Comparison of ENCODE assay signal across 16 cellular contexts in the genomic region with DNA sequence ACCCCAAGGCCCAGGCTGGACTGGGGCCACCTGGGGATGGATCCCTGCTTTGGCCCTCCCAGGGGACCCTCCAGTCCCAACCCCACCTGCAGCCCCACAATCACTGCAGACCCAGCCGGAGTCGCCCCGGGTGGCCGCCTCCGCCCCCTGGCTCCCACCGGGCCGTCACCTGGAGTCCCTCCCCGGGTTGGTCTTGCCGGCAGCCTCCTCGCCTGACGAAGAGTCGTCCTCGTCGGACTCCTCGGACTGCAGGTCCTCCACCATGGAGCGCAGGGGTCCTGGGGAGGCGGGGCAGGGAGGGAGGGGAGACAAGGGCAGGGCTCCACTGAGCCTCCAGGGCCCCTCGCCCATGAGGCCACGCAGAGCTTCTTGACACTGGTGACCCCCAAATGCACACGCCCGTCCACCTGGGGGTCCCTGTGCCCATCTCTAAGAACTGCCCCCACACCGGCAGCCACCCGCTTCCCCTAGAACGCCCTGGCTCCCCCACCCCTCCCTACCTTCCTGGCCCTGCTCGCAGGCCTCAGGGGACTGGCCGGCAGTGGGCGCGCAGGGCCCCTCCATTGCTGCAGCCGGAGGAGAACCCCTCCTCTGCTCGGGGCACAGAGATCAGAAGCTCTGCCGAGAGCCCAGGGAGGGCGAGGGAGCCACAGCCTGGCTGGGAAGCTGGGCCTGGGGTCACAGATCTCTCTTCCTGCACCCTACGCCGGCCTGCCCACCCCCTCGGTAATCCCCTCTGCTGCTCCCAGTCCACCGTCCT.
DNase-seq lines count a peak whose midpoint lies in the region; ATAC-seq, FAIRE-seq and TF ChIP-seq lines count a peak whose summit lies in the region.
"Had no signal": no experiment of that assay in that cellular context is flagged by ENCODE, and none has a peak within 500 bp of the region (broad histone marks: within the 10 kb centered on the region; RNA-seq: fewer than 3 reads in every experiment).

No MANE protein-coding gene starts in this region.

- no peaks in the 10 kb centered on the region for H4K20me1 ChIP-seq in OCI-LY7 (ENCODE audit: insufficient read depth, low read length)

- no peaks in the 10 kb centered on the region for H3K27me3 Mint-ChIP-seq in WTC11 (ENCODE audit: low read depth)
- H3K27me3 Mint-ChIP-seq: activated CD4-positive, alpha-beta T cell treated with anti-CD3 and anti-CD28 coated beads for 36 hours had no signal

- no peak overlapping the region for H3K4me3 ChIP-seq in trophoblast cell (ENCODE audit: low read depth, low read length)
- H3K4me3 ChIP-seq in OCI-LY7 (ENCODE audit: low read depth, low read length, poor library complexity, severe bottlenecking), result no peak overlapping the region

- H3K9me3 ChIP-seq in ES-I3 (ENCODE audit: control insufficient read depth, insufficient read depth, low read length) (no peaks in the 10 kb centered on the region), trophoblast cell (ENCODE audit: insufficient read depth, low read depth, low read length) (no peaks in the 10 kb centered on the region), OCI-LY7 (ENCODE audit: low read length) (no peaks in the 10 kb centered on the region)

- H2BK120ac ChIP-seq in trophoblast cell (ENCODE audit: insufficient read depth, low read length, poor library complexity), result peak overlapping the region; percentile 92

- peak overlapping the region; percentile 64 for H4K12ac ChIP-seq in trophoblast cell (ENCODE audit: low read depth, low read length)

- no peaks in the 10 kb centered on the region for H3K9me2 ChIP-seq in OCI-LY7 (ENCODE audit: insufficient read depth, low read length)

- BruUV-seq in OCI-LY7 (replicated peaks; lab: Mats Ljungman, UMichigan), result no TSS peak

- ATAC-seq in WTC11, result no peak
- ATAC-seq: activated CD4-positive, alpha-beta T cell treated with anti-CD3 and anti-CD28 coated beads for 36 hours had no signal

- in situ Hi-C loops in GM13977 (cut with MboI; ENCODE audit: low pct_unique_long_range_greater_than_20kb, low sequenced_read_pairs, unreplicated experiment), result no loop called here

- no peak overlapping the region for H3K4me3 Mint-ChIP-seq in WTC11
- H3K4me3 Mint-ChIP-seq: activated CD4-positive, alpha-beta T cell treated with anti-CD3 and anti-CD28 coated beads for 36 hours had no signal

- peak overlapping the region; percentile 74; the same call in 1 of the 2 replicates for H3K27ac Mint-ChIP-seq in WTC11
- H3K27ac Mint-ChIP-seq: activated CD4-positive, alpha-beta T cell treated with anti-CD3 and anti-CD28 coated beads for 36 hours had no signal

- H2BK5ac ChIP-seq in trophoblast cell (ENCODE audit: low read depth, low read length, poor library complexity), result peak overlapping the region; percentile 90

- peak overlapping the region; percentile 50 for H3K4me2 ChIP-seq in trophoblast cell (ENCODE audit: low read length)
- H3K4me2 ChIP-seq in OCI-LY7 (ENCODE audit: low read length), result no peak overlapping the region

- no peaks in the 10 kb centered on the region for H3K27me3 ChIP-seq in trophoblast cell (ENCODE audit: insufficient read depth, low read length)

- peak overlapping the region; percentile 86 for H3K18ac ChIP-seq in trophoblast cell (ENCODE audit: low read length)

- H3K79me1 ChIP-seq in trophoblast cell (ENCODE audit: low read length), result peaks cover 35% of the 10 kb centered on the region

- intact Hi-C loops in OCI-LY7 (cut with micrococcal nuclease; ENCODE audit: unreplicated experiment), result loop anchor here (5.0 kb wide), 1 partner anchor 86 kb away; no protein-coding TSS in a partner anchor

- H2AFZ ChIP-seq in trophoblast cell (ENCODE audit: insufficient read depth, low read length, poor library complexity) (peak overlapping the region; percentile 32), OCI-LY7 (ENCODE audit: low read length) (no peak overlapping the region)

- peak overlapping the region; percentile 51 for H3K4ac ChIP-seq in trophoblast cell (ENCODE audit: low read depth, low read length)

- no peaks in the 10 kb centered on the region for H3K9me3 Mint-ChIP-seq in WTC11

- peaks cover 11% of the 10 kb centered on the region for H3K79me2 ChIP-seq in trophoblast cell (ENCODE audit: control insufficient read depth, insufficient read depth, low read length, poor library complexity)
- H3K79me2 ChIP-seq in OCI-LY7 (ENCODE audit: insufficient read depth, low read depth, low read length), result no peaks in the 10 kb centered on the region

- H4K8ac ChIP-seq in trophoblast cell (ENCODE audit: low read depth, low read length), result peak overlapping the region; percentile 81

- H3K23ac ChIP-seq in trophoblast cell (ENCODE audit: low read length), result no peak overlapping the region

- peak overlapping the region; percentile 79 for H3K14ac ChIP-seq in trophoblast cell (ENCODE audit: low read length)

- peak overlapping the region; percentile 97 for H4K91ac ChIP-seq in trophoblast cell (ENCODE audit: low read depth, low read length)

- TF ChIP-seq POLR2A in H54 (IDR thresholded peaks at IDR 0.05; ENCODE audit: low read depth, low read length), result no peak

- POLR2A ChIA-PET in WTC11 (lab: Charles Lee), result no interaction called here
- POLR2A ChIA-PET in OCI-LY7 (lab: Charles Lee), result interaction anchor here (0.5 kb wide), 1 partner anchor 35 kb away, joined by 3 read pairs; no protein-coding TSS in a partner anchor

- peaks cover 5% of the 10 kb centered on the region; the same call in 1 of the 2 replicates for H3K36me3 Mint-ChIP-seq in WTC11

- peak overlapping the region; percentile 66 for H2BK12ac ChIP-seq in trophoblast cell (ENCODE audit: low read length)

- WGBS in trophoblast cell (ENCODE audit: extremely low coverage, insufficient coverage, insufficient read length), result no CpG with 5 or more reads among the region's 36 CpGs

- TF ChIP-seq CTCF in WTC11 (IDR thresholded peaks at IDR 0.05) (no peak), GM13977 (IDR thresholded peaks at IDR 0.05; ENCODE audit: extremely low read depth, insufficient read depth, missing control alignments) (no peak), OCI-LY7 (conservative IDR thresholded peaks at IDR 0.05; ENCODE audit: low read length) (no peak)

- no peak for FAIRE-seq in H54 (lab: Jason Lieb, UNC)
- FAIRE-seq: islet of Langerhans, urothelium cell line had no signal

- H3K4me1 ChIP-seq in ES-I3 (ENCODE audit: insufficient read depth, low read length) (peaks cover 13% of the 10 kb centered on the region; the same call in 1 of the 2 replicates), trophoblast cell (ENCODE audit: control insufficient read depth in 1 of 2, insufficient read depth in 2 of 2, low read length in 2 of 2) (peaks cover 31% of the 10 kb centered on the region in 2 experiments), OCI-LY7 (ENCODE audit: insufficient read depth, low read length, poor library complexity, severe bottlenecking) (no peaks in the 10 kb centered on the region)

- H3K27ac ChIP-seq in trophoblast cell (ENCODE audit: low read depth, low read length) (peak overlapping the region; percentile 44), OCI-LY7 (ENCODE audit: low read depth, low read length, poor library complexity, severe bottlenecking) (no peak overlapping the region)
- H3K27ac ChIP-seq: epithelial cell of prostate had no signal

- H3K9ac ChIP-seq in ES-I3 (ENCODE audit: low read depth, low read length), result peak overlapping the region; percentile 16; the same call in 1 of the 2 replicates
- no peak overlapping the region for H3K9ac ChIP-seq in trophoblast cell (ENCODE audit: low read length)

- H3K4me1 Mint-ChIP-seq in WTC11, result peaks cover 3% of the 10 kb centered on the region; the same call in 1 of the 2 replicates
- H3K4me1 Mint-ChIP-seq: activated CD4-positive, alpha-beta T cell treated with anti-CD3 and anti-CD28 coated beads for 36 hours had no signal

- peak overlapping the region; percentile 83 for H2AK5ac ChIP-seq in trophoblast cell (ENCODE audit: low read length)

- CTCF ChIA-PET in WTC11 (lab: Charles Lee), result interaction anchor here (1.7 kb wide), 1 partner anchor 10 kb away, joined by 5 read pairs; no protein-coding TSS in a partner anchor
- CTCF ChIA-PET in OCI-LY7 (lab: Charles Lee; ENCODE audit: unreplicated experiment), result no interaction called here

- DNase-seq in WTC11 (ENCODE audit: low spot score), result no peak
- peak; percentile 29 for DNase-seq in iPS-NIHi11 (ENCODE audit: low spot score)
- DNase-seq in trophoblast cell, result no peak
- no peak for DNase-seq in GM13977 (ENCODE audit: low spot score)
- DNase-seq in OCI-LY7 (ENCODE audit: low spot score), result no peak
- no peak for DNase-seq in cerebellum (ENCODE audit: low spot score)
- DNase-seq in H54 (ENCODE audit: insufficient read length, low spot score), result no peak
- DNase-seq: activated CD4-positive, alpha-beta T cell treated with anti-CD3 and anti-CD28 coated beads for 36 hours; cerebellar nuclear complex; NCI-H774; stimulated activated CD4-positive, alpha-beta T cell treated with anti-CD3 and anti-CD28 coated beads, Interleukin-4, amount 100 ng/mL, for 1 hour; T-helper 2 cell had no signal

- H3K36me3 ChIP-seq in ES-I3 (ENCODE audit: insufficient read depth, low read length) (no peaks in the 10 kb centered on the region), trophoblast cell (ENCODE audit: control insufficient read depth in 1 of 2, insufficient read depth in 2 of 2, low read length in 2 of 2) (peaks cover 54 to 68% of the 10 kb centered on the region in 2 experiments), OCI-LY7 (ENCODE audit: insufficient read depth, low read length) (peaks cover 11% of the 10 kb centered on the region; the same call in 1 of the 2 replicates)

TF ChIP-seq in WTC11, 78 proteins besides CTCF, POLR2A, EP300 and RAD21 (continues in another document):
- no peak for TF ChIP-seq ZNF121 (CRISPR knock-in tag; IDR thresholded peaks at IDR 0.05)
- TF ChIP-seq, protein P1, sequence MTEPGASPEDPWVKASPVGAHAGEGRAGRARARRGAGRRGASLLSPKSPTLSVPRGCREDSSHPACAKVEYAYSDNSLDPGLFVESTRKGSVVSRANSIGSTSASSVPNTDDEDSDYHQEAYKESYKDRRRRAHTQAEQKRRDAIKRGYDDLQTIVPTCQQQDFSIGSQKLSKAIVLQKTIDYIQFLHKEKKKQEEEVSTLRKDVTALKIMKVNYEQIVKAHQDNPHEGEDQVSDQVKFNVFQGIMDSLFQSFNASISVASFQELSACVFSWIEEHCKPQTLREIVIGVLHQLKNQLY (CRISPR knock-in tag; IDR thresholded peaks at IDR 0.05), result no peak
- TF ChIP-seq, protein P2, sequence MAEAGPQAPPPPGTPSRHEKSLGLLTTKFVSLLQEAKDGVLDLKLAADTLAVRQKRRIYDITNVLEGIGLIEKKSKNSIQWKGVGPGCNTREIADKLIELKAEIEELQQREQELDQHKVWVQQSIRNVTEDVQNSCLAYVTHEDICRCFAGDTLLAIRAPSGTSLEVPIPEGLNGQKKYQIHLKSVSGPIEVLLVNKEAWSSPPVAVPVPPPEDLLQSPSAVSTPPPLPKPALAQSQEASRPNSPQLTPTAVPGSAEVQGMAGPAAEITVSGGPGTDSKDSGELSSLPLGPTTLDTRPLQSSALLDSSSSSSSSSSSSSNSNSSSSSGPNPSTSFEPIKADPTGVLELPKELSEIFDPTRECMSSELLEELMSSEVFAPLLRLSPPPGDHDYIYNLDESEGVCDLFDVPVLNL (CRISPR knock-in tag; IDR thresholded peaks at IDR 0.05; ENCODE audit: borderline replicate concordance, low read depth), result no peak
- TF ChIP-seq MXD4 (CRISPR knock-in tag; IDR thresholded peaks at IDR 0.05; ENCODE audit: borderline replicate concordance), result no peak
- no peak for TF ChIP-seq TEAD4 (CRISPR knock-in tag; IDR thresholded peaks at IDR 0.05)
